8 cellular contexts compared by ENCODE assay signal in the genomic region with DNA sequence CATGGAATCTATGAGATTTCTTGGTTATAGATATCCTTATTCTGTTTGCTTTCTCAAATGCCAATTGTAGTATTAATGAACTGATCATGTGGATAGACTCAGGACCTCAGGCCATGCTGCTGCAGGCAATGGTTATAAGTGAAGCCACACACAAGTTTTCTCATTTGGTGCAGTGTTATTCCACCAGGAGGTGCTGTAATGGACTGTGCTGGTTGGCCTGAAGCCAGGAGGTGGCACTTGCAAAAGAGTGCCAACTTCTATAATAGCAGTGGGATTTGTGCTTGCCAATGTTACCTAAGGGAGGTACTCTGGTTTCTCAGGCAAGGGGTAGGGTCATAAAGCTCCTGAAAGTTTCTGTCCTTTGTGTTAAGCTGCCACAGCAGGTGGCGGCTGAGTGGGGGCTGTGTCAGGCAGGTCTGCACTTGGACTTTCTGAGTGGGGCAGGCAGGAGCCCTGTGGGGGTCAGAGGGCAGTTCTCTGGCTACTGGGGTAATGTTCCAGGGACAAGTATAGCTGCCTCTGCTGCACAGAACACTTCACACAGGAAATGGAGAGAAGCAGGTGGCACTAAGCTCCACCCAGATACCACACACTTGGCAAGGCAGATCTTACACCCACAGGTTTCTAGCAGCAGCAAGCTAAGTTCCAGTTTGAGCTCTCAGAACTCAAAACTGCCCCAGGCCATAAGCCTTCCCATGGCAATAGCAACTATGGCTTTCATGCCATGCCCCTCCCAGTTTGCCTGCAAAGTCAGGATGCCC.
DNase-seq lines count a peak whose midpoint lies in the region; ATAC-seq and TF ChIP-seq lines count a peak whose summit lies in the region.

No MANE protein-coding gene starts in this region.

- DNase-seq in NCI-H748 (lab: John Stamatoyannopoulos, UW; ENCODE audit: unreplicated experiment) (peak; percentile 39), NCI-H748 treated with DMSO at 0.1 percent for 48 hours (lab: John Stamatoyannopoulos, UW) (no peak), NAMALWA (ENCODE audit: low spot score) (peak; percentile 39), left colon (peak; percentile 28 to 35), globus pallidus (ENCODE audit: low spot score) (no peak), GM13976 (ENCODE audit: low spot score) (no peak)
- no peak for DNase-seq in stimulated activated CD4-positive, alpha-beta T cell treated with anti-CD3 and anti-CD28 coated beads, Interleukin-1b, Interleukin-23, amount 100 ng/mL, for 48 hours

- in situ Hi-C loops in GM13976 (cut with MboI; ENCODE audit: low sequenced_read_pairs, unreplicated experiment) = no loop called here

- intact Hi-C loops in left colon (cut with DNase I, micrococcal nuclease) = no loop called here

- ATAC-seq in HG02610 (IDR thresholded peaks at IDR 0.05; ENCODE audit: unreplicated experiment) (peak; percentile 85), left colon (peak; percentile 70)

- no peak for TF ChIP-seq CTCF in GM13976 (IDR thresholded peaks at IDR 0.05; ENCODE audit: borderline replicate concordance, control extremely low read depth, extremely low read depth, insufficient read depth, missing control alignments)

Comparison
In these comparisons a context has a peak if more than half of its experiments do, and no peak if none do; other contexts are left out.
1. DNase-seq: peak in NCI-H748 (single experiment), NAMALWA (single experiment) and left colon (2 of 2); none in NCI-H748 treated with DMSO at 0.1 percent for 48 hours (single experiment), globus pallidus (single experiment), stimulated activated CD4-positive, alpha-beta T cell treated with anti-CD3 and anti-CD28 coated beads, Interleukin-1b, Interleukin-23, amount 100 ng/mL, for 48 hours (single experiment) and GM13976 (single experiment).